ENCODE assay signal across 20 cellular contexts in the genomic region with DNA sequence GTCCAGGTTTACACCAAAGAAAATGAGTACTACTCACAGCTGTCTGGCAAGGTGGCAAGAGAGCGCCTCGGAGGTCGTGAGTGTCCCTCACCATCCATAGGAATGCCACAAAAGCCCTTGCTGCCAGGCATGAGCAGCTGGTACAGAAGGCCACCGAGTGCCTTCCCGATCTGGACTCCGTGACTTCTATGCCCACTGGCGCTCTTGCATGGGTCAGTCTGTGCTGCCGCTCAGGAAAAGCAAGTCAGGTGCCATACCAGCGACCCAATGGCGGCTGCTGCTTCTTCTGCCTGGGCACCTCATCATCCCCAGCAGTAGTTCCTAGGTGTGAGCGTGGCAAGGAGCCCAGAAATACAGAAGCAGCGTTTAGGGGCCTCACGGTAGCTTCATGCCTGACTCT.
"Had no signal": no experiment of that assay in that cellular context is flagged by ENCODE, and none has a peak within 500 bp of the region (broad histone marks: within the 10 kb centered on the region; RNA-seq: fewer than 3 reads in every experiment).

No MANE protein-coding gene starts in this region.

- H3K27me3 ChIP-seq: SJSA1 had no signal

- H3K27ac ChIP-seq: SJSA1, SK-N-MC had no signal

- H3K36me3 ChIP-seq: SJSA1 had no signal

- H3K9me3 ChIP-seq: SJSA1 had no signal

- H3K4me3 ChIP-seq: SJSA1, SK-N-MC had no signal

- DNase-seq: Kasumi-1, KG1, MM.1S, NCI-H1092 treated with DMSO at 0.1 percent for 48 hours, NCI-H1436, NCI-H187, NCI-H2029, NCI-H2081 treated with DMSO at 0.1 percent for 48 hours, NCI-H2171, NCI-H226, NCI-H446, NCI-H510A, NCI-H524 treated with DMSO at 0.1 percent for 48 hours, NCI-H69, NCI-H774, Right ventricle myocardium superior, RPMI8226, SIG-M5 had no signal

- H3K4me1 ChIP-seq: SJSA1 had no signal
